Comparison of ENCODE assay signal across 32 cellular contexts in the genomic region with DNA sequence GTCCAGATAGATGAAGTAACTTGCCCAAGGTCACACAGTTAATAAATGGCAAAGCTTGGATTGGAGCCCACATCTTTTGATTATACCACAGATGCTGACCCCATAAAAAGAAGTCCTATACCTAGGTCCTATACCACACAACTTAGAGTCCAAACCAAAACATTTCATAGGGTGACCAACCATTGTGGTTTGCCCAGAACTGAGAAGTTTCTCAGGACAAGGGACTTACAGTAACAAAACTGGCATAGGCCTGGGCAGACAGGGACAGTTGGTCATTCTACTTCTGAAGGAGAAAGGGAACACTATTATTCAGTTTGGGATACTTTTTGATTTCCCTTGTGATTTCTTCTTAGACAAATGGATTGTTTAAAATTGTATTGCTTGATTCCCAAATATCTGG. TPM values are rescaled to one million over a fixed set of nuclear protein-coding genes. Genes with fewer than 3 reads are reported as not detected.
"Had no signal": no experiment of that assay in that cellular context is flagged by ENCODE, and none has a peak within 500 bp of the region (broad histone marks: within the 10 kb centered on the region; RNA-seq: fewer than 3 reads in every experiment).

No MANE protein-coding gene starts in this region.

- H3K36me3 ChIP-seq: heart right ventricle, left lung, neural progenitor cell, neutrophil, spleen, stomach, thyroid gland, transverse colon, upper lobe of left lung had no signal

- DNase-seq: heart right ventricle; kidney glomerular epithelial cell; left colon; left lung; mesendoderm; naive B cell; natural killer cell; nephron progenitor cell; occipital lobe; right cardiac atrium; small intestine; spleen; stimulated activated CD4-positive, alpha-beta T cell treated with anti-CD3 and anti-CD28 coated beads, Interleukin-2, amount 100 ng/mL, for 48 hours; stimulated activated CD4-positive, alpha-beta T cell treated with anti-CD3 and anti-CD28 coated beads, Interleukin-4, amount 100 ng/mL, for 4 hours; stimulated activated naive B cell treated with anti-CD40 and anti-IgM and Interleukin-4, amounts not matched to agents 10 μg/mL and 1 μg/mL and 100 μg/mL, for 72 hours; stimulated activated naive CD8-positive, alpha-beta T cell treated with anti-CD3 and anti-CD28 coated beads, Interleukin-15, Interleukin-2, amounts not matched to agents 100 U/mL and 50 U/mL, for 24 hours; stomach; testis; thyroid gland; transverse colon; upper lobe of left lung had no signal

- H3K4me1 ChIP-seq: left lung, parathyroid adenoma, spleen, testis, thyroid gland, upper lobe of left lung had no signal

- H3K27me3 ChIP-seq: left lung, neural progenitor cell, testis, thyroid gland, transverse colon, upper lobe of left lung had no signal

- ATAC-seq: left colon; left lung; natural killer cell; right cardiac atrium; stimulated activated naive B cell treated with anti-CD40 and anti-IgM and Interleukin-4, amounts not matched to agents 10 μg/mL and 1 μg/mL and 100 μg/mL, for 72 hours; stimulated activated naive CD8-positive, alpha-beta T cell treated with anti-CD3 and anti-CD28 coated beads, Interleukin-15, Interleukin-2, amounts not matched to agents 100 U/mL and 50 U/mL, for 24 hours had no signal

- H3K4me3 ChIP-seq: heart right ventricle, hepatocyte, left lung, lung, neural progenitor cell, spleen, stomach, testis, thyroid gland, transverse colon, upper lobe of left lung had no signal

- H3K27ac ChIP-seq: heart right ventricle, hepatocyte, left lung, neural progenitor cell, neutrophil, parathyroid adenoma, testis, thyroid gland, upper lobe of left lung had no signal

- H3K9me3 ChIP-seq: heart right ventricle, left lung, neutrophil, spleen, stomach, testis, thyroid gland, transverse colon, upper lobe of left lung had no signal

RNA-seq across cellular contexts. Expression of a gene that starts 32.9 kb away (rescaled TPM):
- total RNA-seq: heart right ventricle, hepatocyte, left colon, left lung, lower leg skin, lung, mesothelial cell of epicardium, natural killer cell, osteocyte, pulmonary artery endothelial cell, renal cortical epithelial cell, right cardiac atrium, sciatic nerve, spleen, thyroid gland, transverse colon had no signal
